Comparison of ENCODE assay signal across 8 cellular contexts in the genomic region with DNA sequence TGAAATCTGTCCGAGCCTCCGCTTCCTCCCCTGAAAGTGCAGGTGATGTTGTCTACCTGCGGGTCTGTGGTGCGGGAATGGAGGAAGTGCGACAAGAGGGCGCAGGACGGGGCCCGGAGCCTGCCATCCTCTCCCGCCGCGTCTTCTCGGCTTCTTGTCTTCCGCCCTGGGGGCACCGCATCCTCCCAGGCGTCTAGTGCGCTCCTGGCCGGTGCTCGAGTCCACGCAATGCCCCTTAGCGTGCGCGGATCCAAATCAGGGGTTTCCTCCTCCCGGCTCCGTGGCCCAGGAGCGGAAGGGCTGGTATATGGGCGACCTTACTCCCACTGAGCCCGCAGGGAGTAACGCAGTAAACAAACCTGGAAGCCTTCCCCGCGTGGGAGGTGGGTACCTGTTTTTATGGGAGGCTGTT. TPM values are rescaled to one million over a fixed set of nuclear protein-coding genes. Genes with fewer than 3 reads are reported as not detected.
DNase-seq lines count a peak whose midpoint lies in the region; ATAC-seq and TF ChIP-seq lines count a peak whose summit lies in the region.

No MANE protein-coding gene starts in this region.

- TF ChIP-seq CTCF in NB4 (IDR thresholded peaks at IDR 0.05; ENCODE audit: low read depth, low read length) (no peak), sigmoid colon (IDR thresholded peaks at IDR 0.05) (no peak)

- H3K4me3 ChIP-seq in NB4 (ENCODE audit: low read depth, low read length) = peak overlapping the region; percentile 69
- H3K4me3 ChIP-seq in sigmoid colon = peak overlapping the region; percentile 56 to 83 (median 70)

- H3K27ac ChIP-seq in sigmoid colon = peak overlapping the region; percentile 84 to 93 (median 84)

- no peaks in the 10 kb centered on the region for H3K27me3 ChIP-seq in sigmoid colon

- no peak for TF ChIP-seq POLR2A in NB4 (IDR thresholded peaks at IDR 0.05; ENCODE audit: extremely low read depth, insufficient read length)
- no peak for TF ChIP-seq POLR2A in sigmoid colon (IDR thresholded peaks at IDR 0.05)

- H3K4me1 ChIP-seq in sigmoid colon = peaks cover 0 to 15% (median 6%) of the 10 kb centered on the region in 4 donors

- H3K36me3 ChIP-seq in sigmoid colon = no peaks in the 10 kb centered on the region

- intact Hi-C loops in left cardiac atrium (cut with DNase I) (loop anchor here in 1 of 2 donors (10.0 kb wide), 1 partner anchor 152 kb away; a partner anchor contains a TSS), sigmoid colon (cut with DNase I) (loop anchor here (5.0 to 10.0 kb wide), 2 partner anchors 136 to 978 kb away; a partner anchor contains a TSS)

- ATAC-seq in GM21825 (IDR thresholded peaks at IDR 0.05; ENCODE audit: unreplicated experiment) (peak; percentile 4), left cardiac atrium (peak; percentile 27 to 40), GM18861 (IDR thresholded peaks at IDR 0.05; ENCODE audit: unreplicated experiment) (no peak)

- no peak for TF ChIP-seq EP300 in sigmoid colon (IDR thresholded peaks at IDR 0.05)

- peak; percentile 53 for DNase-seq in CD1c-positive myeloid dendritic cell (ENCODE audit: extremely low spot score)
- peak; percentile 54 for DNase-seq in NB4 (ENCODE audit: low read depth)
- DNase-seq in activated naive CD4-positive, alpha-beta T cell (lab: John Stamatoyannopoulos, UW) = peak in 3 of 4 experiments; percentile 16 to 55 (median 34)
- DNase-seq in left cardiac atrium = peak; percentile 33
- peak; percentile 76 for DNase-seq in sigmoid colon
- no peak for DNase-seq in NCI-H510A (lab: John Stamatoyannopoulos, UW)

- no peaks in the 10 kb centered on the region for H3K9me3 ChIP-seq in sigmoid colon

- 0% methylated on average over 30 of the region's 30 CpGs for WGBS in sigmoid colon, 2 donors

RNA-seq across cellular contexts. Expression of a gene that starts 0.4 kb away (rescaled TPM):
- 1 to 10 TPM; 8.2 to 9.9 TPM for total RNA-seq in left cardiac atrium
- 10 to 100 TPM; 15.3 to 38.0 (median 27.7) TPM for total RNA-seq in sigmoid colon
- 10 to 100 TPM in 2 of 3 donors, 1 to 10 TPM in 1; 6.5 to 40.9 (median 10.2) TPM for polyA plus RNA-seq in sigmoid colon

RNA-seq across cellular contexts. Expression of a gene that starts 7.1 kb away (rescaled TPM):
- total RNA-seq in left cardiac atrium = 10 to 100 TPM; 21.8 to 24.7 TPM
- 10 to 100 TPM; 16.6 to 23.8 (median 22.2) TPM for total RNA-seq in sigmoid colon
- 10 to 100 TPM in 2 of 3 donors, 1 to 10 TPM in 1; 5.5 to 13.5 (median 12.0) TPM for polyA plus RNA-seq in sigmoid colon
